ENCODE assay signal across 8 cellular contexts in genomic region chr10:2839081-2839725, GRCh38.
DNase-seq lines count a peak whose midpoint lies in the region; ATAC-seq and TF ChIP-seq lines count a peak whose summit lies in the region.

No MANE protein-coding gene starts in this region.

- H3K4me3 ChIP-seq in Karpas-422 (ENCODE audit: low read length), result no peak overlapping the region
- no peak overlapping the region for H3K4me3 ChIP-seq in WI38 (ENCODE audit: low read depth, low read length)
- H3K4me3 ChIP-seq in foreskin fibroblast (ENCODE audit: low read depth in 1 of 2, low read length in 2 of 2), result no peak overlapping the region
- no peak overlapping the region for H3K4me3 ChIP-seq in smooth muscle cell

- H3K27ac ChIP-seq in Karpas-422 (ENCODE audit: low read length) (no peak overlapping the region; the same call in 1 of the 2 replicates), smooth muscle cell (ENCODE audit: low read depth) (no peak overlapping the region)

- H3K9ac ChIP-seq in Karpas-422 (ENCODE audit: low read length), result peak overlapping the region; percentile 39
- no peak overlapping the region for H3K9ac ChIP-seq in smooth muscle cell (ENCODE audit: low read depth)

- no peaks in the 10 kb centered on the region for H3K79me2 ChIP-seq in Karpas-422 (ENCODE audit: low read length)
- no peaks in the 10 kb centered on the region for H3K79me2 ChIP-seq in smooth muscle cell (ENCODE audit: low read depth)

- H3K9me3 ChIP-seq in Karpas-422 (ENCODE audit: low read length), result no peaks in the 10 kb centered on the region
- H3K9me3 ChIP-seq in smooth muscle cell (replicated peaks; ENCODE audit: low read depth), result no peaks in the 10 kb centered on the region

- 44% methylated on average over 16 of the region's 16 CpGs for WGBS in smooth muscle cell (ENCODE audit: low lambda C conversion rate)

- H3K4me1 ChIP-seq in Karpas-422 (ENCODE audit: low read length) (peaks cover 19% of the 10 kb centered on the region), smooth muscle cell (ENCODE audit: low read depth) (no peaks in the 10 kb centered on the region)

- H3K36me3 ChIP-seq in Karpas-422 (ENCODE audit: insufficient read depth, low read length) (no peaks in the 10 kb centered on the region; the same call in 1 of the 2 replicates), smooth muscle cell (ENCODE audit: low read depth) (no peaks in the 10 kb centered on the region)

- no peak for ATAC-seq in HG02678 (IDR thresholded peaks at IDR 0.05; ENCODE audit: unreplicated experiment)

- no peaks in the 10 kb centered on the region for H4K20me1 ChIP-seq in Karpas-422 (ENCODE audit: insufficient read depth, low read depth, low read length)
- H4K20me1 ChIP-seq in smooth muscle cell (ENCODE audit: low read depth), result no peaks in the 10 kb centered on the region

- no peaks in the 10 kb centered on the region for H3F3A ChIP-seq in smooth muscle cell (ENCODE audit: low read depth)

- DNase-seq in NCI-H82 (lab: John Stamatoyannopoulos, UW) (peak; percentile 62), NCI-H82 treated with DMSO at 0.1 percent for 48 hours (lab: John Stamatoyannopoulos, UW; ENCODE audit: unreplicated experiment) (no peak), Karpas-422 (peak; percentile 95), foreskin fibroblast (no peak), smooth muscle cell (lab: John Stamatoyannopoulos, UW; ENCODE audit: unreplicated experiment) (peak; percentile 3), NOMO-1 treated with dmso at 0.1 percent for 144 hours (lab: John Stamatoyannopoulos, UW; ENCODE audit: unreplicated experiment) (no peak)

- H3K9me2 ChIP-seq in Karpas-422 (replicated peaks; ENCODE audit: insufficient read depth, low read length), result no peaks in the 10 kb centered on the region

- peak; percentile 25; the same call in 1 of the 2 replicates for TF ChIP-seq CTCF in WI38 (IDR thresholded peaks at IDR 0.05; ENCODE audit: low read depth, low read length)
- peak; percentile 23 for TF ChIP-seq CTCF in foreskin fibroblast (IDR thresholded peaks at IDR 0.05; ENCODE audit: low read depth, low read length)
- TF ChIP-seq CTCF in smooth muscle cell (IDR thresholded peaks at IDR 0.05; ENCODE audit: borderline replicate concordance, insufficient read depth, poor library complexity, severe bottlenecking), result peak; percentile 72

- no peaks in the 10 kb centered on the region for H3K27me3 ChIP-seq in Karpas-422 (ENCODE audit: low read length)
- peaks cover 18% of the 10 kb centered on the region for H3K27me3 ChIP-seq in smooth muscle cell (ENCODE audit: low read depth)

- H3K4me2 ChIP-seq in Karpas-422 (ENCODE audit: low read depth, low read length, poor library complexity, severe bottlenecking), result peak overlapping the region; percentile 55
- no peak overlapping the region for H3K4me2 ChIP-seq in smooth muscle cell

- H2AFZ ChIP-seq in Karpas-422 (ENCODE audit: low read length) (peak overlapping the region; percentile 76), smooth muscle cell (ENCODE audit: low read depth) (no peak overlapping the region)

Comparison
In these comparisons a context has a peak if more than half of its experiments do, and no peak if none do; other contexts are left out.
1. DNase-seq: peak in NCI-H82 (single experiment), Karpas-422 (single experiment) and smooth muscle cell (single experiment); none in NCI-H82 treated with DMSO at 0.1 percent for 48 hours (single experiment), foreskin fibroblast (0 of 2) and NOMO-1 treated with dmso at 0.1 percent for 144 hours (single experiment).
2. Peak in every context shown above with its lines, with median percentiles within 50 percentile points of each other: CTCF ChIP-seq.